11 cellular contexts compared by ENCODE assay signal in the genomic region with DNA sequence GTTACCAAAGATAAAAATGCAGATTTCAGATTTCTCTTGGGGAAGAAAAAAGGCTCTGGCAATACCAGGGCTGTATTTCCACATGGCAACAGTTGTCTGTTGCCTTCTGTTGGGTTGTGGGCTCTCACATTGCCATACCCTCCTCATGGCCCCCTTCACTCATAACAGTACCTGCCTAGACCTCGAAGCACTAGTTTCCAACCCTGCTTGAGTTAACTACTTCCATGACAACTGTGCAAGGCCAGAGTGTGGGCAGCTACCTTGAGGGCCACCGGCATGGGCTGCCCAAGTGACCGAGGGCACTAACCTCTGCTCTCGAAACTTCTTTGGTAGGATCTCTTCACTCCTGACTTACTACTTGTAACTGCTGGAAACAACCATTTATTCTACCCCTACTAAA. TPM values are rescaled to one million over a fixed set of nuclear protein-coding genes. Genes with fewer than 3 reads are reported as not detected.
DNase-seq lines count a peak whose midpoint lies in the region; ATAC-seq and TF ChIP-seq lines count a peak whose summit lies in the region.
"Had no signal": no experiment of that assay in that cellular context is flagged by ENCODE, and none has a peak within 500 bp of the region (broad histone marks: within the 10 kb centered on the region; RNA-seq: fewer than 3 reads in every experiment).

No MANE protein-coding gene starts in this region.

- no peaks in the 10 kb centered on the region for H3K27me3 Mint-ChIP-seq in activated naive CD4-positive, alpha-beta T cell treated with anti-CD3 and anti-CD28 coated beads, Interleukin-2, amount 10 ng/mL, durations not matched to agents 7 days and 5 days
- H3K27me3 Mint-ChIP-seq in WTC11 (ENCODE audit: low read depth) (no peaks in the 10 kb centered on the region), neural progenitor cell (ENCODE audit: insufficient read depth, low read depth) (no peaks in the 10 kb centered on the region)

- no peaks in the 10 kb centered on the region for H3K9me3 Mint-ChIP-seq in activated naive CD4-positive, alpha-beta T cell treated with anti-CD3 and anti-CD28 coated beads, Interleukin-2, amount 10 ng/mL, durations not matched to agents 7 days and 5 days
- H3K9me3 Mint-ChIP-seq in WTC11: no peaks in the 10 kb centered on the region
- no peaks in the 10 kb centered on the region for H3K9me3 Mint-ChIP-seq in neural progenitor cell

- intact Hi-C loops in lower lobe of right lung (cut with DNase I): no loop called here

- no peak for ATAC-seq in WTC11
- ATAC-seq in lower lobe of right lung: no peak

- H3K27ac Mint-ChIP-seq in activated naive CD4-positive, alpha-beta T cell treated with anti-CD3 and anti-CD28 coated beads, Interleukin-2, amount 10 ng/mL, durations not matched to agents 7 days and 5 days: peak overlapping the region; percentile 83
- H3K27ac Mint-ChIP-seq in WTC11: no peak overlapping the region
- no peak overlapping the region for H3K27ac Mint-ChIP-seq in neural progenitor cell

- peaks cover 11% of the 10 kb centered on the region for H4K20me1 ChIP-seq in neural progenitor cell (ENCODE audit: low read depth)

- POLR2A ChIA-PET in WTC11 (lab: Charles Lee): interaction anchor here (1.5 kb wide), 1 partner anchor 9 kb away, joined by 3 read pairs; no protein-coding TSS in a partner anchor

- CTCF ChIA-PET in activated naive CD4-positive, alpha-beta T cell treated with anti-CD3 and anti-CD28 coated beads, Interleukin-2, amount 10 ng/mL, durations not matched to agents 7 days and 5 days (lab: Charles Lee): interaction anchor here (3.1 kb wide), 1 partner anchor 9 kb away, joined by 21 read pairs; no protein-coding TSS in a partner anchor
- CTCF ChIA-PET in WTC11 (lab: Charles Lee): no interaction called here

- no peak overlapping the region for H3K4me2 ChIP-seq in neural progenitor cell

- H3K4me3 Mint-ChIP-seq in activated naive CD4-positive, alpha-beta T cell treated with anti-CD3 and anti-CD28 coated beads, Interleukin-2, amount 10 ng/mL, durations not matched to agents 7 days and 5 days: peak overlapping the region; percentile 24
- peak overlapping the region; percentile 31; the same call in 1 of the 2 replicates for H3K4me3 Mint-ChIP-seq in WTC11
- H3K4me3 Mint-ChIP-seq in neural progenitor cell: no peak overlapping the region

- no peak for DNase-seq in activated naive CD4-positive, alpha-beta T cell treated with anti-CD3 and anti-CD28 coated beads, Interleukin-2, amount 10 ng/mL, durations not matched to agents 7 days and 5 days
- no peak for DNase-seq in activated naive CD4-positive, alpha-beta T cell (lab: John Stamatoyannopoulos, UW)
- no peak for DNase-seq in WTC11 (ENCODE audit: low spot score)
- no peak for DNase-seq in lower lobe of right lung
- DNase-seq in suprapubic skin (ENCODE audit: low spot score in 2 of 2): no peak
- no peak for DNase-seq in neural progenitor cell (ENCODE audit: low spot score)
- DNase-seq in stimulated activated CD4-positive, alpha-beta T cell treated with anti-CD3 and anti-CD28 coated beads, Interleukin-1b, Interleukin-23, amount 100 ng/mL, for 48 hours: no peak
- DNase-seq in NCI-H2196 (lab: John Stamatoyannopoulos, UW; ENCODE audit: unreplicated experiment): no peak
- DNase-seq: activated effector memory CD4-positive, alpha-beta T cell treated with anti-CD3 and anti-CD28 coated beads, Interleukin-2, amount 50 U/mL, for 16 hours; NCI-H526; occipital lobe had no signal

- no peaks in the 10 kb centered on the region for H3K36me3 ChIP-seq in lower lobe of right lung
- no peaks in the 10 kb centered on the region for H3K36me3 ChIP-seq in suprapubic skin
- H3K36me3 ChIP-seq in neural progenitor cell: no peaks in the 10 kb centered on the region

- no peak overlapping the region for H3K9ac ChIP-seq in neural progenitor cell

- H3F3A ChIP-seq in neural progenitor cell (ENCODE audit: low read depth): peaks cover 25% of the 10 kb centered on the region

- TF ChIP-seq CTCF in WTC11 (IDR thresholded peaks at IDR 0.05): no peak
- no peak for TF ChIP-seq CTCF in lower lobe of right lung (IDR thresholded peaks at IDR 0.05)
- TF ChIP-seq CTCF in suprapubic skin (IDR thresholded peaks at IDR 0.05): no peak
- TF ChIP-seq CTCF in neural progenitor cell (IDR thresholded peaks at IDR 0.05): no peak

- H3K9me3 ChIP-seq in lower lobe of right lung (no peaks in the 10 kb centered on the region), suprapubic skin (no peaks in the 10 kb centered on the region), neural progenitor cell (ENCODE audit: low read depth) (no peaks in the 10 kb centered on the region)

- H3K4me3 ChIP-seq in lower lobe of right lung (no peak overlapping the region), suprapubic skin (no peak overlapping the region), neural progenitor cell (no peak overlapping the region)

- H3K27me3 ChIP-seq in lower lobe of right lung (ENCODE audit: low read depth) (no peaks in the 10 kb centered on the region), suprapubic skin (no peaks in the 10 kb centered on the region), neural progenitor cell (no peaks in the 10 kb centered on the region)

- no peak overlapping the region for H2AFZ ChIP-seq in neural progenitor cell (replicated peaks)

- H3K79me2 ChIP-seq in neural progenitor cell (ENCODE audit: low read depth): peaks cover 43% of the 10 kb centered on the region

- H3K36me3 Mint-ChIP-seq in activated naive CD4-positive, alpha-beta T cell treated with anti-CD3 and anti-CD28 coated beads, Interleukin-2, amount 10 ng/mL, durations not matched to agents 7 days and 5 days: peaks cover 47% of the 10 kb centered on the region
- H3K36me3 Mint-ChIP-seq in WTC11 (peaks cover 3% of the 10 kb centered on the region; the same call in 1 of the 2 replicates), neural progenitor cell (peaks cover 13% of the 10 kb centered on the region)

- TF ChIP-seq POLR2A in suprapubic skin (IDR thresholded peaks at IDR 0.05): no peak

- peaks cover 54% of the 10 kb centered on the region for H3K4me1 Mint-ChIP-seq in activated naive CD4-positive, alpha-beta T cell treated with anti-CD3 and anti-CD28 coated beads, Interleukin-2, amount 10 ng/mL, durations not matched to agents 7 days and 5 days
- peaks cover 44% of the 10 kb centered on the region for H3K4me1 Mint-ChIP-seq in WTC11
- peaks cover 47% of the 10 kb centered on the region for H3K4me1 Mint-ChIP-seq in neural progenitor cell

- no peak for TF ChIP-seq EP300 in suprapubic skin (IDR thresholded peaks at IDR 0.05)

- H3K27ac ChIP-seq in lower lobe of right lung (peak overlapping the region; percentile 50), suprapubic skin (peak overlapping the region; percentile 15), neural progenitor cell (no peak overlapping the region)

- peaks cover 51% of the 10 kb centered on the region for H3K4me1 ChIP-seq in lower lobe of right lung
- peaks cover 45% of the 10 kb centered on the region for H3K4me1 ChIP-seq in suprapubic skin
- H3K4me1 ChIP-seq in neural progenitor cell: peaks cover 29% of the 10 kb centered on the region

- WGBS in suprapubic skin: 94% methylated on average over 4 of the region's 4 CpGs

TF ChIP-seq in WTC11, 78 proteins besides CTCF, POLR2A, EP300 and RAD21 (continues in another document):
- TF ChIP-seq, protein P1, sequence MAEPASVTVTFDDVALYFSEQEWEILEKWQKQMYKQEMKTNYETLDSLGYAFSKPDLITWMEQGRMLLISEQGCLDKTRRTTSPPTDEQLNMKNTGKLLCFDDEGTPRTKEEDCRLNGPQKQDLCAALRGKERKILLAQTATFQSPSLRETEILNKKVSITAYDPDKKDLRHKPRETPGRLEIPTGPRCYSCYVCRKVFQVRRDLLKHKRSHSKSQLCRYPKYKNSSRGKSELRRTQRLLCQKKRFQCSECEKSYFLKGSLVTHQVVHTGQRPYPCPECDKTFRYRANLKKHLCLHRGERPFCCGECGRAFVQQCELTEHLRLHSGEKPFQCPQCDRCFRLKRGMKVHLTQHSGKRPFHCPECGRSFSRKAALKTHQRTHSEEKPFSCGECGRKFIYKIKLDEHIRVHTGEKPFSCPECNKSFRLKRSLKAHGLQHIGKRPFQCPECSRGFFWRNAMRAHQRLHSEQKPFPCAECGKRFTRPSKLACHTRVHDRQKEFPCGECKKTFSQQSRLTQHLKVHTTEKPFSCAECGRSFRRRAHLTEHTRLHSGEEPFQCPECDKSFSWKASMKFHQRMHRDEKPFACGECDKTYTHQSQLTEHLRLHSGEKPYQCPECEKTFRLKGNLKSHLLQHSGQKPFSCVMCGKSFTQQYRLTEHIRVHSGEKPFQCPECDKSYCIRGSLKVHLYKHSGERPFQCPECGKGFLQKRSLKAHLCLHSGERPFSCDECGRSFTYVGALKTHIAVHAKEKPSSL (CRISPR knock-in tag; conservative IDR thresholded peaks at IDR 0.05): no peak
- TF ChIP-seq ZNF219 (CRISPR knock-in tag; IDR thresholded peaks at IDR 0.05; ENCODE audit: borderline replicate concordance) (no peak), NR3C1 (CRISPR knock-in tag; conservative IDR thresholded peaks at IDR 0.05; ENCODE audit: low read depth) (no peak)
- TF ChIP-seq, protein P2, sequence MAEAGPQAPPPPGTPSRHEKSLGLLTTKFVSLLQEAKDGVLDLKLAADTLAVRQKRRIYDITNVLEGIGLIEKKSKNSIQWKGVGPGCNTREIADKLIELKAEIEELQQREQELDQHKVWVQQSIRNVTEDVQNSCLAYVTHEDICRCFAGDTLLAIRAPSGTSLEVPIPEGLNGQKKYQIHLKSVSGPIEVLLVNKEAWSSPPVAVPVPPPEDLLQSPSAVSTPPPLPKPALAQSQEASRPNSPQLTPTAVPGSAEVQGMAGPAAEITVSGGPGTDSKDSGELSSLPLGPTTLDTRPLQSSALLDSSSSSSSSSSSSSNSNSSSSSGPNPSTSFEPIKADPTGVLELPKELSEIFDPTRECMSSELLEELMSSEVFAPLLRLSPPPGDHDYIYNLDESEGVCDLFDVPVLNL (CRISPR knock-in tag; IDR thresholded peaks at IDR 0.05; ENCODE audit: borderline replicate concordance, low read depth): no peak

RNA-seq across cellular contexts. Expression of a gene that starts 2.5 kb away (rescaled TPM):
- total RNA-seq in WTC11 (2021) (148 to 169 TPM (median 149 TPM) in 3 replicates), lower lobe of right lung (269 TPM), suprapubic skin (100 to 1,000 TPM in 3 of 4 donors, 10 to 100 TPM in 1; 94.6 to 127 (median 115) TPM), neural progenitor cell (ENCODE audit: low replicate concordance) (120 and 175 TPM in 2 replicates)
